ENCODE assay signal across 9 cellular contexts in genomic region chr7:47475880-47476227, GRCh38.
A peak's percentile ranks its signal among the peaks of the same experiment; 100 is the strongest.
DNase-seq lines count a peak whose midpoint lies in the region; ATAC-seq and TF ChIP-seq lines count a peak whose summit lies in the region.
"Had no signal": no experiment of that assay in that cellular context is flagged by ENCODE, and none has a peak within 500 bp of the region (broad histone marks: within the 10 kb centered on the region; RNA-seq: fewer than 3 reads in every experiment).

No MANE protein-coding gene starts in this region.

- H3K4me2 ChIP-seq in parathyroid adenoma (ENCODE audit: low read length): peak overlapping the region; percentile 60

- intact Hi-C loops in heart left ventricle (cut with DNase I): loop anchor here in 2 of 10 donors (1.0 to 5.0 kb wide), 2 partner anchors 11 to 96 kb away; no protein-coding TSS in a partner anchor
- intact Hi-C loops in left ventricle myocardium superior (cut with micrococcal nuclease): no loop called here

- WGBS in heart left ventricle, 4 donors: 87 to 94% (median 93%) methylated on average over 7 of the region's 7 CpGs
- 88% methylated on average over 7 of the region's 7 CpGs for WGBS in urinary bladder

- no peak overlapping the region for H3K4me3 ChIP-seq in heart left ventricle
- no peak overlapping the region for H3K4me3 ChIP-seq in epithelial cell of esophagus (ENCODE audit: low read length)
- peak overlapping the region; percentile 39 for H3K4me3 ChIP-seq in parathyroid adenoma (ENCODE audit: low read depth, low read length)
- H3K4me3 ChIP-seq in urinary bladder (ENCODE audit: low read depth, low read length): no peak overlapping the region

- H3K9me3 ChIP-seq in heart left ventricle (no peaks in the 10 kb centered on the region), parathyroid adenoma (ENCODE audit: control insufficient read depth, low read length) (no peaks in the 10 kb centered on the region)

- peaks cover 0 to 52% (median 38%) of the 10 kb centered on the region in 12 donors for H3K4me1 ChIP-seq in heart left ventricle
- H3K4me1 ChIP-seq in parathyroid adenoma: peaks cover 95% of the 10 kb centered on the region
- H3K4me1 ChIP-seq in urinary bladder (ENCODE audit: insufficient read depth): no peaks in the 10 kb centered on the region

- H3K27me3 ChIP-seq in heart left ventricle: no peaks in the 10 kb centered on the region
- no peaks in the 10 kb centered on the region for H3K27me3 ChIP-seq in parathyroid adenoma (ENCODE audit: control insufficient read depth, insufficient read depth, low read length)

- no peak overlapping the region for H3K9ac ChIP-seq in parathyroid adenoma

- DNase-seq in heart left ventricle (peak in 1 of 5 donors; percentile 21), left ventricle myocardium superior (no peak), epithelial cell of esophagus (ENCODE audit: low read depth) (peak; percentile 31), HPDE6-E6E7 (ENCODE audit: extremely low spot score) (no peak), NCI-H226 (no peak)
- DNase-seq: NCI-H446 treated with DMSO at 0.1 percent for 48 hours had no signal

- peak overlapping the region; percentile 36 for H2AFZ ChIP-seq in parathyroid adenoma

- TF ChIP-seq CTCF in heart left ventricle (IDR thresholded peaks at IDR 0.05) (no peak), epithelial cell of esophagus (IDR thresholded peaks at IDR 0.05; ENCODE audit: insufficient read depth, low read depth, low read length, missing control alignments) (no peak), parathyroid adenoma (IDR thresholded peaks at IDR 0.05) (no peak)

- H3K36me3 ChIP-seq in heart left ventricle (peaks cover 0 to 7% (median 0%) of the 10 kb centered on the region in 9 donors), parathyroid adenoma (ENCODE audit: control insufficient read depth, insufficient read depth, low read length) (no peaks in the 10 kb centered on the region), urinary bladder (ENCODE audit: insufficient read depth) (no peaks in the 10 kb centered on the region)

- H3K27ac ChIP-seq in heart left ventricle (peak overlapping the region; percentile 66 to 94 (median 86)), parathyroid adenoma (peak overlapping the region; percentile 99), urinary bladder (ENCODE audit: low read depth) (peak overlapping the region; percentile 3)

- no peak for TF ChIP-seq POLR2A in heart left ventricle (IDR thresholded peaks at IDR 0.05)

- no peak for ATAC-seq in heart left ventricle
- ATAC-seq in left ventricle myocardium superior: no peak
- no peak for ATAC-seq in GM21423 (IDR thresholded peaks at IDR 0.05; ENCODE audit: unreplicated experiment)

- peaks cover 8% of the 10 kb centered on the region for H3K79me2 ChIP-seq in parathyroid adenoma

Comparison
In these comparisons a context has a peak if more than half of its experiments do, and no peak if none do; other contexts are left out.
1. H3K27ac ChIP-seq: peak in every context shown above with its lines; median percentile 99 in parathyroid adenoma; 86 in heart left ventricle; 3 in urinary bladder.